8 cellular contexts compared by ENCODE assay signal in genomic region chr7:100852048-100852872, GRCh38.
DNase-seq lines count a peak whose midpoint lies in the region; ATAC-seq and TF ChIP-seq lines count a peak whose summit lies in the region.

A gene with protein sequence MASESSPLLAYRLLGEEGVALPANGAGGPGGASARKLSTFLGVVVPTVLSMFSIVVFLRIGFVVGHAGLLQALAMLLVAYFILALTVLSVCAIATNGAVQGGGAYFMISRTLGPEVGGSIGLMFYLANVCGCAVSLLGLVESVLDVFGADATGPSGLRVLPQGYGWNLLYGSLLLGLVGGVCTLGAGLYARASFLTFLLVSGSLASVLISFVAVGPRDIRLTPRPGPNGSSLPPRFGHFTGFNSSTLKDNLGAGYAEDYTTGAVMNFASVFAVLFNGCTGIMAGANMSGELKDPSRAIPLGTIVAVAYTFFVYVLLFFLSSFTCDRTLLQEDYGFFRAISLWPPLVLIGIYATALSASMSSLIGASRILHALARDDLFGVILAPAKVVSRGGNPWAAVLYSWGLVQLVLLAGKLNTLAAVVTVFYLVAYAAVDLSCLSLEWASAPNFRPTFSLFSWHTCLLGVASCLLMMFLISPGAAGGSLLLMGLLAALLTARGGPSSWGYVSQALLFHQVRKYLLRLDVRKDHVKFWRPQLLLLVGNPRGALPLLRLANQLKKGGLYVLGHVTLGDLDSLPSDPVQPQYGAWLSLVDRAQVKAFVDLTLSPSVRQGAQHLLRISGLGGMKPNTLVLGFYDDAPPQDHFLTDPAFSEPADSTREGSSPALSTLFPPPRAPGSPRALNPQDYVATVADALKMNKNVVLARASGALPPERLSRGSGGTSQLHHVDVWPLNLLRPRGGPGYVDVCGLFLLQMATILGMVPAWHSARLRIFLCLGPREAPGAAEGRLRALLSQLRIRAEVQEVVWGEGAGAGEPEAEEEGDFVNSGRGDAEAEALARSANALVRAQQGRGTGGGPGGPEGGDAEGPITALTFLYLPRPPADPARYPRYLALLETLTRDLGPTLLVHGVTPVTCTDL (plus strand): TSS chr7:100852713. CDS start chr7:100854198, 1,485 bp downstream.

- peaks cover 16% of the 10 kb centered on the region for H3K79me2 ChIP-seq in OCI-LY3 (ENCODE audit: low read length)

- H3K27me3 ChIP-seq in OCI-LY3 (ENCODE audit: low read depth, low read length) = no peaks in the 10 kb centered on the region

- DNase-seq in COR-L47 (lab: John Stamatoyannopoulos, UW) = peak; percentile 85
- DNase-seq in HuH-7 (ENCODE audit: low spot score) = peak; percentile 99
- peak; percentile 92 for DNase-seq in activated CD8-positive, alpha-beta memory T cell treated with anti-CD3 and anti-CD28 coated beads, Interleukin-2, amount 50 U/mL, for 48 hours
- DNase-seq in epidermal melanocyte (ENCODE audit: insufficient read length, low spot score) = peak; percentile 99
- peak; percentile 79 for DNase-seq in middle frontal gyrus (ENCODE audit: extremely low spot score, low spot score)
- DNase-seq in stimulated activated CD8-positive, alpha-beta memory T cell treated with anti-CD3 and anti-CD28 coated beads, Interleukin-2, amount 100 ng/mL, for 1 hour (ENCODE audit: low read depth in 2 of 2) = peak; percentile 64 to 72

- H3K4me2 ChIP-seq in OCI-LY3 (ENCODE audit: low read length) = peak within 1 kb of the TSS; percentile 99

- peaks cover 10% of the 10 kb centered on the region; the same call in 1 of the 2 replicates for H3K4me1 ChIP-seq in OCI-LY3 (ENCODE audit: low read length)

- H3K27ac ChIP-seq in OCI-LY3 (ENCODE audit: low read length) = peak within 1 kb of the TSS; percentile 13

- 0 out of 2 replicates have a peak, but pooled peaks cover 2% of the 10 kb centered on the region for H4K20me1 ChIP-seq in OCI-LY3 (ENCODE audit: insufficient read depth, low read length)

- peak within 1 kb of the TSS; percentile 97 for H2AFZ ChIP-seq in OCI-LY3 (ENCODE audit: low read depth, low read length)

- H3K4me3 ChIP-seq in OCI-LY3 (ENCODE audit: low read length) = peak within 1 kb of the TSS; percentile 89

- H3K9me3 ChIP-seq in OCI-LY3 (ENCODE audit: insufficient read depth, low read length) = no peaks in the 10 kb centered on the region

- ATAC-seq in GM21381 (IDR thresholded peaks at IDR 0.05; ENCODE audit: unreplicated experiment) = peak; percentile 91

- peak within 1 kb of the TSS; percentile 79 for H3K9ac ChIP-seq in OCI-LY3 (ENCODE audit: low read length)

- peak; percentile 94 for TF ChIP-seq CTCF in OCI-LY3 (IDR thresholded peaks at IDR 0.05; ENCODE audit: low read depth, low read length)

- no peaks in the 10 kb centered on the region for H3K36me3 ChIP-seq in OCI-LY3 (replicated peaks; ENCODE audit: low read depth, low read length)

Comparison
In these comparisons a context has a peak if more than half of its experiments do, and no peak if none do; other contexts are left out.
1. Peak in every context shown above with its lines: DNase-seq, ATAC-seq, H3K4me3 ChIP-seq and H3K27ac ChIP-seq.